In genomic region chrX:106862972-106863688, GRCh38 we compare ENCODE assay signal across 9 cellular contexts. TPM values are rescaled to one million over a fixed set of nuclear protein-coding genes. Genes with fewer than 3 reads are reported as not detected.
DNase-seq lines count a peak whose midpoint lies in the region; ATAC-seq, FAIRE-seq and TF ChIP-seq lines count a peak whose summit lies in the region.
"Had no signal": no experiment of that assay in that cellular context is flagged by ENCODE, and none has a peak within 500 bp of the region (broad histone marks: within the 10 kb centered on the region; RNA-seq: fewer than 3 reads in every experiment).

No MANE protein-coding gene starts in this region.

- no peak for FAIRE-seq in A549 (lab: Jason Lieb, UNC)

- ATAC-seq in A549 (peak; percentile 80 to 91; a peak in 5 of 6 replicates), HG03354 (IDR thresholded peaks at IDR 0.05; ENCODE audit: poor library complexity, severe bottlenecking, unreplicated experiment) (peak; percentile 85), HG02610 (IDR thresholded peaks at IDR 0.05; ENCODE audit: unreplicated experiment) (no peak)
- no peak for ATAC-seq in activated CD8-positive, alpha-beta T cell treated with anti-CD3 and anti-CD28 coated beads, Interleukin-2, amount 10 ng/mL, durations not matched to agents 7 days and 5 days

- peak in 1 of 2 experiments; percentile 36; a peak in 2 of 5 replicates for TF ChIP-seq RAD21 in A549 (conservative IDR thresholded peaks at IDR 0.05 in 1 of 2, IDR thresholded peaks at IDR 0.05 in 1 of 2)
- peak in 1 of 2 donors; percentile 41 for TF ChIP-seq RAD21 in liver (IDR thresholded peaks at IDR 0.05)

- peak; percentile 41 for TF ChIP-seq CTCF in A549 (IDR thresholded peaks at IDR 0.05)
- peak; percentile 67 for TF ChIP-seq CTCF in GM12874 (IDR thresholded peaks at IDR 0.05; ENCODE audit: insufficient read depth, low read depth, low read length)
- peak; percentile 13 for TF ChIP-seq CTCF in liver (IDR thresholded peaks at IDR 0.05; ENCODE audit: low read depth, low read length, missing input control)

- no peak for TF ChIP-seq POLR2A in A549 (IDR thresholded peaks at IDR 0.05; ENCODE audit: low read length)

- H3K9me3 ChIP-seq in A549 (peaks cover 8% of the 10 kb centered on the region; the same call in 2 of the 3 replicates), liver (ENCODE audit: control insufficient read depth in 4 of 4, low read length in 3 of 4) (peaks cover 0 to 3% (median 0%) of the 10 kb centered on the region in 4 donors)

- no peaks in the 10 kb centered on the region for H3K27me3 Mint-ChIP-seq in activated CD8-positive, alpha-beta T cell treated with anti-CD3 and anti-CD28 coated beads, Interleukin-2, amount 10 ng/mL, durations not matched to agents 7 days and 5 days (ENCODE audit: low read depth)

- 28% methylated on average over 10 of the region's 13 CpGs for WGBS in A549 (ENCODE audit: missing lambda C conversion rate)
- WGBS in liver = 83% methylated on average over 13 of the region's 13 CpGs

- H3K4me3 Mint-ChIP-seq in activated CD8-positive, alpha-beta T cell treated with anti-CD3 and anti-CD28 coated beads, Interleukin-2, amount 10 ng/mL, durations not matched to agents 7 days and 5 days = no peak overlapping the region
- H3K4me3 Mint-ChIP-seq: brain had no signal

- H3K27ac ChIP-seq in A549 = no peak overlapping the region
- no peak overlapping the region for H3K27ac ChIP-seq in liver (ENCODE audit: low read depth in 1 of 2, low read length in 2 of 2)

- H3K27ac Mint-ChIP-seq in activated CD8-positive, alpha-beta T cell treated with anti-CD3 and anti-CD28 coated beads, Interleukin-2, amount 10 ng/mL, durations not matched to agents 7 days and 5 days = no peak overlapping the region
- H3K27ac Mint-ChIP-seq: brain had no signal

- H3K36me3 ChIP-seq in liver (ENCODE audit: control insufficient read depth in 4 of 4, insufficient read depth in 3 of 4, low read depth in 1 of 4, low read length in 3 of 4) = no peaks in the 10 kb centered on the region

- H3K4me1 ChIP-seq in A549 = no peaks in the 10 kb centered on the region
- no peaks in the 10 kb centered on the region for H3K4me1 ChIP-seq in liver (ENCODE audit: control insufficient read depth in 4 of 4, insufficient read depth in 4 of 4, low read length in 3 of 4)

- H3K36me3 Mint-ChIP-seq in activated CD8-positive, alpha-beta T cell treated with anti-CD3 and anti-CD28 coated beads, Interleukin-2, amount 10 ng/mL, durations not matched to agents 7 days and 5 days (ENCODE audit: low read depth) = no peaks in the 10 kb centered on the region
- H3K36me3 Mint-ChIP-seq: brain had no signal

- H3K4me1 Mint-ChIP-seq in activated CD8-positive, alpha-beta T cell treated with anti-CD3 and anti-CD28 coated beads, Interleukin-2, amount 10 ng/mL, durations not matched to agents 7 days and 5 days (ENCODE audit: low read depth) = no peaks in the 10 kb centered on the region
- H3K4me1 Mint-ChIP-seq: brain had no signal

- POLR2A ChIA-PET in A549 (lab: Yijun Ruan, JAX) = no interaction called here
- POLR2A ChIA-PET in activated CD8-positive, alpha-beta T cell treated with anti-CD3 and anti-CD28 coated beads, Interleukin-2, amount 10 ng/mL, durations not matched to agents 7 days and 5 days (lab: Charles Lee) = no interaction called here

- H3K4me3 ChIP-seq in A549 (no peak overlapping the region), liver (ENCODE audit: low read depth in 1 of 3, low read length in 3 of 3) (no peak overlapping the region)

- DNase-seq in A549 (ENCODE audit: low read depth in 1 of 2, low spot score in 1 of 2) (peak; percentile 9 to 32), SKM-1 treated with dmso at 0.1 percent for 144 hours (lab: John Stamatoyannopoulos, UW; ENCODE audit: unreplicated experiment) (no peak), Ammon's horn (ENCODE audit: low spot score) (no peak)
- DNase-seq in activated CD8-positive, alpha-beta T cell treated with anti-CD3 and anti-CD28 coated beads, Interleukin-2, amount 10 ng/mL, durations not matched to agents 7 days and 5 days = peak; percentile 22

- no peak for TF ChIP-seq EP300 in A549 (IDR thresholded peaks at IDR 0.05)

- no peak overlapping the region for H3K4me2 ChIP-seq in A549

- CTCF ChIA-PET in A549 (lab: Yijun Ruan, JAX) = interaction anchor here (0.6 to 3.3 kb wide), 4 partner anchors 12 to 1116 kb away, joined by 3 to 13 read pairs (median 4); no protein-coding TSS in a partner anchor
- CTCF ChIA-PET in activated CD8-positive, alpha-beta T cell treated with anti-CD3 and anti-CD28 coated beads, Interleukin-2, amount 10 ng/mL, durations not matched to agents 7 days and 5 days (lab: Charles Lee) = interaction anchor here (1.4 kb wide), 1 partner anchor 11 kb away, joined by 3 read pairs; no protein-coding TSS in a partner anchor

- no peak overlapping the region for H3K9ac ChIP-seq in liver (ENCODE audit: low read depth in 1 of 2, low read length in 2 of 2)

- H3K27me3 ChIP-seq in liver (ENCODE audit: control insufficient read depth in 4 of 4, insufficient read depth in 4 of 4, low read length in 3 of 4) = peaks cover 0 to 2% (median 0%) of the 10 kb centered on the region in 4 donors

- no peaks in the 10 kb centered on the region for H3K9me3 Mint-ChIP-seq in activated CD8-positive, alpha-beta T cell treated with anti-CD3 and anti-CD28 coated beads, Interleukin-2, amount 10 ng/mL, durations not matched to agents 7 days and 5 days (ENCODE audit: insufficient read depth)

TF ChIP-seq in A549, 52 proteins besides CTCF, POLR2A, EP300 and RAD21:
- TF ChIP-seq HEYL (CRISPR knock-in tag; IDR thresholded peaks at IDR 0.05) (no peak), CBX8 (IDR thresholded peaks at IDR 0.05) (no peak), JUNB (IDR thresholded peaks at IDR 0.05) (no peak), ZSCAN20 (CRISPR knock-in tag; IDR thresholded peaks at IDR 0.05) (no peak), PHF8 (IDR thresholded peaks at IDR 0.05; ENCODE audit: borderline replicate concordance, low read depth) (no peak)

TF ChIP-seq in liver, 16 proteins besides CTCF, POLR2A, EP300 and RAD21:
- TF ChIP-seq SP1 (IDR thresholded peaks at IDR 0.05) = no peak
- no peak for TF ChIP-seq JUND (IDR thresholded peaks at IDR 0.05)
- no peak for TF ChIP-seq HNF4G (IDR thresholded peaks at IDR 0.05)
- no peak for TF ChIP-seq YY1 (IDR thresholded peaks at IDR 0.05)
- TF ChIP-seq FOXA2 (IDR thresholded peaks at IDR 0.05) = no peak
- TF ChIP-seq NR2F2 (IDR thresholded peaks at IDR 0.05) = no peak
- no peak for TF ChIP-seq ZBTB33 (IDR thresholded peaks at IDR 0.05)

RNA-seq across cellular contexts. Expression of gene RIPPLY1, which starts 40.0 kb away (rescaled TPM):
- polyA plus RNA-seq in A549 (2011; rRNA removed) (0.14 and 0.28 TPM in 2 replicates), A549 (2017; fragmentation: RNase III; extraction: RNeasy Plus Mini Kit Qiagen cat#74134 plus additional on column Dnase treatment) (0.10 to 0.17 TPM (median 0.11 TPM) in 3 replicates), liver (1 to 10 TPM; 3.0 TPM)
- polyA plus RNA-seq in A549 (2012; cell fraction: cytosol; rRNA removed) = 0.06 TPM in 1 of 2 replicates, not detected in the other
- polyA plus RNA-seq in A549 (2012; cell fraction: nucleus; rRNA removed) = 0.11 and 0.26 TPM in 2 replicates
- polyA minus RNA-seq in A549 (2011; rRNA and poly(A)+ RNA removed) = 0.29 TPM in 1 of 2 replicates, not detected in the other
- total RNA-seq in activated CD8-positive, alpha-beta T cell treated with anti-CD3 and anti-CD28 coated beads, Interleukin-2, amount 10 ng/mL, durations not matched to agents 7 days and 5 days = not detected
- 1 to 10 TPM in 1 of 2 donors, not detected in 1; 1.2 TPM for total RNA-seq in liver

RNA-seq across cellular contexts. Expression of gene CLDN2, which starts 57.1 kb away (rescaled TPM):
- polyA plus RNA-seq in A549 (2011; rRNA removed) (28.1 and 49.2 TPM in 2 replicates), A549 (2017; fragmentation: RNase III; extraction: RNeasy Plus Mini Kit Qiagen cat#74134 plus additional on column Dnase treatment) (18.7 to 28.6 TPM (median 24.8 TPM) in 3 replicates), liver (10 to 100 TPM; 21.7 to 25.5 TPM)
- polyA plus RNA-seq in A549 (2012; cell fraction: cytosol; rRNA removed) = 5.3 and 6.4 TPM in 2 replicates
- 5.9 and 7.0 TPM in 2 replicates for polyA plus RNA-seq in A549 (2012; cell fraction: nucleus; rRNA removed)
- polyA minus RNA-seq in A549 (2011; rRNA and poly(A)+ RNA removed) = 23.4 and 35.7 TPM in 2 replicates
- total RNA-seq in activated CD8-positive, alpha-beta T cell treated with anti-CD3 and anti-CD28 coated beads, Interleukin-2, amount 10 ng/mL, durations not matched to agents 7 days and 5 days = not detected
- 10 to 100 TPM in 1 of 2 donors, under 1 TPM in 1; 0.37 to 19.7 TPM for total RNA-seq in liver

Comparison
In these comparisons a context has a peak if more than half of its experiments do, and no peak if none do; other contexts are left out.
1. ATAC-seq: peak in A549 (2 of 2) and HG03354 (single experiment); none in activated CD8-positive, alpha-beta T cell treated with anti-CD3 and anti-CD28 coated beads, Interleukin-2, amount 10 ng/mL, durations not matched to agents 7 days and 5 days (single experiment) and HG02610 (single experiment).
2. DNase-seq: peak in A549 (2 of 2) and activated CD8-positive, alpha-beta T cell treated with anti-CD3 and anti-CD28 coated beads, Interleukin-2, amount 10 ng/mL, durations not matched to agents 7 days and 5 days (single experiment); none in SKM-1 treated with dmso at 0.1 percent for 144 hours (single experiment) and Ammon's horn (single experiment).
3. CTCF ChIP-seq: peak in every context shown above with its lines; median percentile 67 in GM12874; 41 in A549; 13 in liver.